In genomic region chrX:40933132-40934078, GRCh38 we compare ENCODE assay signal across 8 cellular contexts.
A peak's percentile ranks its signal among the peaks of the same experiment; 100 is the strongest.
DNase-seq lines count a peak whose midpoint lies in the region; ATAC-seq, FAIRE-seq and TF ChIP-seq lines count a peak whose summit lies in the region.

No MANE protein-coding gene starts in this region.

- 33% methylated on average over 11 of the region's 11 CpGs for WGBS in A549 (ENCODE audit: missing lambda C conversion rate)
- 10 to 33% methylated on average over 11 of the region's 11 CpGs for WGBS in aorta, 2 donors

- H3K36me3 ChIP-seq in HEK293 (ENCODE audit: control insufficient read depth in 2 of 2, insufficient read depth in 1 of 2, low read length in 2 of 2) (no peaks in the 10 kb centered on the region), muscle layer of duodenum (ENCODE audit: control insufficient read depth in 1 of 2, insufficient read depth in 2 of 2, low read length in 2 of 2) (no peaks in the 10 kb centered on the region), aorta (ENCODE audit: control insufficient read depth in 1 of 2, insufficient read depth in 2 of 2, low read length in 1 of 2) (no peaks in the 10 kb centered on the region)

- TF ChIP-seq EP300 in A549 (IDR thresholded peaks at IDR 0.05): no peak

- no peak for TF ChIP-seq RAD21 in A549 (conservative IDR thresholded peaks at IDR 0.05 in 1 of 2, IDR thresholded peaks at IDR 0.05 in 1 of 2)

- CTCF ChIA-PET in A549 (lab: Yijun Ruan, JAX) (no interaction called here), HEK293 (lab: Yijun Ruan, JAX) (interaction anchor here (0.6 to 1.4 kb wide), 5 partner anchors 11 to 182 kb away, joined by 3 to 10 read pairs (median 3); no protein-coding TSS in a partner anchor)

- H3K4me3 Mint-ChIP-seq in T-helper 1 cell treated with Interleukin-12 subunit alpha and Interleukin-12 subunit beta and Interleukin-4 antibody, amounts not matched to agents 30 μg/mL and 1 μg/mL, for 36 hours: peak overlapping the region; percentile 77

- peaks cover 3% of the 10 kb centered on the region for H3K9me3 Mint-ChIP-seq in T-helper 1 cell treated with Interleukin-12 subunit alpha and Interleukin-12 subunit beta and Interleukin-4 antibody, amounts not matched to agents 30 μg/mL and 1 μg/mL, for 36 hours

- H3K4me1 Mint-ChIP-seq in T-helper 1 cell treated with Interleukin-12 subunit alpha and Interleukin-12 subunit beta and Interleukin-4 antibody, amounts not matched to agents 30 μg/mL and 1 μg/mL, for 36 hours (ENCODE audit: low read depth): peaks cover 15% of the 10 kb centered on the region

- no peaks in the 10 kb centered on the region for H3K36me3 Mint-ChIP-seq in T-helper 1 cell treated with Interleukin-12 subunit alpha and Interleukin-12 subunit beta and Interleukin-4 antibody, amounts not matched to agents 30 μg/mL and 1 μg/mL, for 36 hours (ENCODE audit: low read depth)

- no peak for TF ChIP-seq POLR2A in A549 (IDR thresholded peaks at IDR 0.05; ENCODE audit: low read length)

- peaks cover 26% of the 10 kb centered on the region for H3K4me1 ChIP-seq in A549
- H3K4me1 ChIP-seq in HEK293 (ENCODE audit: control insufficient read depth, insufficient read depth, low read length): peaks cover 2% of the 10 kb centered on the region
- peaks cover 0 to 4% of the 10 kb centered on the region in 2 donors for H3K4me1 ChIP-seq in muscle layer of duodenum (ENCODE audit: control insufficient read depth in 1 of 2, insufficient read depth in 2 of 2, low read length in 2 of 2)
- H3K4me1 ChIP-seq in aorta (ENCODE audit: control insufficient read depth in 1 of 2, insufficient read depth in 2 of 2, low read length in 2 of 2): no peaks in the 10 kb centered on the region

- peak overlapping the region; percentile 88 for H3K27ac Mint-ChIP-seq in T-helper 1 cell treated with Interleukin-12 subunit alpha and Interleukin-12 subunit beta and Interleukin-4 antibody, amounts not matched to agents 30 μg/mL and 1 μg/mL, for 36 hours

- peak overlapping the region; percentile 86 for H3K4me2 ChIP-seq in A549

- POLR2A ChIA-PET in A549 (lab: Yijun Ruan, JAX): no interaction called here
- POLR2A ChIA-PET in HEK293 (lab: Yijun Ruan, JAX): interaction anchor here (0.7 to 1.4 kb wide), 2 partner anchors 153 to 154 kb away, joined by 3 to 4 read pairs; no protein-coding TSS in a partner anchor

- TF ChIP-seq CTCF in A549 (IDR thresholded peaks at IDR 0.05) (no peak), HEK293 (tag by site-specific recombination; IDR thresholded peaks at IDR 0.05) (no peak)

- 0 out of 3 replicates have a peak, but pooled peaks cover 4% of the 10 kb centered on the region for H3K9me3 ChIP-seq in A549
- no peaks in the 10 kb centered on the region for H3K9me3 ChIP-seq in HEK293 (ENCODE audit: control insufficient read depth, insufficient read depth, low read depth, low read length)
- no peaks in the 10 kb centered on the region for H3K9me3 ChIP-seq in muscle layer of duodenum (ENCODE audit: control insufficient read depth in 1 of 2, low read length in 2 of 2)
- no peaks in the 10 kb centered on the region for H3K9me3 ChIP-seq in aorta (ENCODE audit: control insufficient read depth, low read length)

- no peak for FAIRE-seq in A549 (lab: Jason Lieb, UNC)

- 0 out of 3 replicates have a peak overlapping the region, but pooled peaks have one; percentile 17 for H3K4me3 ChIP-seq in A549
- H3K4me3 ChIP-seq in HEK293 (ENCODE audit: low read depth, low read length): peak overlapping the region; percentile 24
- H3K4me3 ChIP-seq in muscle layer of duodenum (ENCODE audit: low read depth in 1 of 2, low read length in 2 of 2): peak overlapping the region; percentile 35 to 47
- H3K4me3 ChIP-seq in aorta (ENCODE audit: low read length in 2 of 2): peak overlapping the region; percentile 5 to 59

- H3K27me3 Mint-ChIP-seq in T-helper 1 cell treated with Interleukin-12 subunit alpha and Interleukin-12 subunit beta and Interleukin-4 antibody, amounts not matched to agents 30 μg/mL and 1 μg/mL, for 36 hours (ENCODE audit: low read depth): no peaks in the 10 kb centered on the region

- DNase-seq in A549 (ENCODE audit: low read depth in 1 of 2, low spot score in 1 of 2) (peak in 1 of 2 experiments; percentile 36), dermis blood vessel endothelial cell (peak; percentile 48), aorta (no peak), COR-L47 (lab: John Stamatoyannopoulos, UW) (no peak)

- ATAC-seq in A549 (peak; percentile 54 to 73; a peak in 5 of 6 replicates), aorta (ENCODE audit: low FRiP score) (peak; percentile 53), GM21390 (IDR thresholded peaks at IDR 0.05; ENCODE audit: unreplicated experiment) (no peak)

- H3K27ac ChIP-seq in A549: peak overlapping the region; percentile 71 to 81
- peak overlapping the region; percentile 75 for H3K27ac ChIP-seq in HEK293 (ENCODE audit: extremely low read depth, low read depth, low read length)
- peak overlapping the region; percentile 37 for H3K27ac ChIP-seq in muscle layer of duodenum (ENCODE audit: low read length)
- no peak overlapping the region for H3K27ac ChIP-seq in aorta (ENCODE audit: low read depth in 1 of 2, low read length in 2 of 2)

- intact Hi-C loops in aorta (cut with DNase I): no loop called here

- H3K27me3 ChIP-seq in muscle layer of duodenum (ENCODE audit: low read depth, low read length) (no peaks in the 10 kb centered on the region), aorta (ENCODE audit: control insufficient read depth in 1 of 2, insufficient read depth in 2 of 2, low read length in 1 of 2) (no peaks in the 10 kb centered on the region)

TF ChIP-seq in A549, 52 proteins besides CTCF, POLR2A, EP300 and RAD21:
- TF ChIP-seq HEYL (CRISPR knock-in tag; IDR thresholded peaks at IDR 0.05): no peak
- TF ChIP-seq CEBPB (IDR thresholded peaks at IDR 0.05): no peak
- no peak for TF ChIP-seq CHD4 (IDR thresholded peaks at IDR 0.05; ENCODE audit: borderline replicate concordance)
- TF ChIP-seq SMC3 (IDR thresholded peaks at IDR 0.05): no peak
- TF ChIP-seq USF2 (IDR thresholded peaks at IDR 0.05): no peak
- no peak for TF ChIP-seq EHF (CRISPR knock-in tag; IDR thresholded peaks at IDR 0.05)
- no peak for TF ChIP-seq MAZ (IDR thresholded peaks at IDR 0.05; ENCODE audit: borderline replicate concordance, low read depth, low read length)
- no peak for TF ChIP-seq FOXS1 (CRISPR knock-in tag; IDR thresholded peaks at IDR 0.05)
- no peak for TF ChIP-seq ESRRA (IDR thresholded peaks at IDR 0.05; ENCODE audit: borderline replicate concordance, low read length)
- TF ChIP-seq HDAC2 (IDR thresholded peaks at IDR 0.05): no peak
- TF ChIP-seq KDM5A (IDR thresholded peaks at IDR 0.05): no peak

TF ChIP-seq in HEK293, 187 proteins besides CTCF, POLR2A, EP300 and RAD21 (continues in another document):
- TF ChIP-seq WT1 (tag by site-specific recombination; IDR thresholded peaks at IDR 0.05): peak; percentile 63
- peak; percentile 66 for TF ChIP-seq PATZ1 (tag by site-specific recombination; IDR thresholded peaks at IDR 0.05)
- no peak for TF ChIP-seq ZBTB44 (tag by site-specific recombination; IDR thresholded peaks at IDR 0.05)
- no peak for TF ChIP-seq ZBTB26 (tag by site-specific recombination; optimal IDR thresholded peaks at IDR 0.05)
- no peak for TF ChIP-seq ZNF791 (tag by site-specific recombination; IDR thresholded peaks at IDR 0.05)
- no peak for TF ChIP-seq BCL6B (tag by site-specific recombination; IDR thresholded peaks at IDR 0.05)

Comparison
In these comparisons a context has a peak if more than half of its experiments do, and no peak if none do; other contexts are left out.
1. H3K27ac ChIP-seq: peak in A549 (2 of 2), HEK293 (single experiment) and muscle layer of duodenum (single experiment); none in aorta (0 of 2).
2. Peak in every context shown above with its lines, with median percentiles within 50 percentile points of each other: H3K4me3 ChIP-seq.